Comparison of ENCODE assay signal across 22 cellular contexts in the genomic region with DNA sequence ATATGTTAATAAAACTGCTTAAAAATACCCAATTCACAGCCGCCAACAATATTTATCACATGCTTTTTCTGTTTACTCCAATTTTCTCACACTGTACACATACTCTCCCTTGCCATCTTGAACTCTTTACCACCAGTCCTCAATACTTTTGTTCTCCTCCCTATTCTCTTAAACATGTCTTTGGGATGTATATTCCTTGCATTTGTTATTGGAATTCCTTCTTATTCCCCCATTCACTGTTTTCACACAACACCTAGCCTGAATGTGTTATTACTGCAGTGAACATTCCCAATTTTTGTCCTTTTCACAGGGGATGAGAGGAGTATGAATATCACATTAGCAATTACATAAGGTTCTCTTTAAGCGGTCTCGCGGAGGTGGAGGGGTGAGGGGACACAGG.
"Had no signal": no experiment of that assay in that cellular context is flagged by ENCODE, and none has a peak within 500 bp of the region (broad histone marks: within the 10 kb centered on the region; RNA-seq: fewer than 3 reads in every experiment).

No MANE protein-coding gene starts in this region.

- H3K9me3 ChIP-seq: MG63 had no signal

- H3K27me3 ChIP-seq: MG63, SJSA1 had no signal

- DNase-seq: Karpas-422, KG1, MG63, NCI-H1092, NCI-H1105 treated with DMSO at 0.1 percent for 48 hours, NCI-H1417 treated with DMSO at 0.1 percent for 48 hours, NCI-H146, NCI-H1694 treated with DMSO at 0.1 percent for 48 hours, NCI-H2029, NCI-H2081 treated with DMSO at 0.1 percent for 48 hours, NCI-H2171, NCI-H226, NCI-H446, NCI-H510A, NCI-H524 treated with DMSO at 0.1 percent for 48 hours, NCI-H69, NCI-H774, Right ventricle myocardium superior, RPMI8226, SIG-M5 had no signal

- H3K27ac ChIP-seq: SJSA1, SK-N-MC had no signal

- H3K4me3 ChIP-seq: MG63, SJSA1, SK-N-MC had no signal
